In genomic region chr15:67998599-67999122, GRCh38 we compare ENCODE assay signal across 11 cellular contexts. TPM values are rescaled to one million over a fixed set of nuclear protein-coding genes. Genes with fewer than 3 reads are reported as not detected.
DNase-seq lines count a peak whose midpoint lies in the region; ATAC-seq and TF ChIP-seq lines count a peak whose summit lies in the region.
"Had no signal": no experiment of that assay in that cellular context is flagged by ENCODE, and none has a peak within 500 bp of the region (broad histone marks: within the 10 kb centered on the region; RNA-seq: fewer than 3 reads in every experiment).

No MANE protein-coding gene starts in this region.

- TF ChIP-seq CTCF in BJ (IDR thresholded peaks at IDR 0.05; ENCODE audit: insufficient read depth, low read depth, low read length) (no peak), LNCaP clone FGC (IDR thresholded peaks at IDR 0.05; ENCODE audit: control insufficient read depth, extremely low read depth, insufficient read depth) (no peak), astrocyte of the spinal cord (IDR thresholded peaks at IDR 0.05; ENCODE audit: low read depth, low read length) (no peak), mucosa of descending colon (IDR thresholded peaks at IDR 0.05) (no peak)

- H3K4me3 ChIP-seq in BJ (ENCODE audit: low read depth, low read length) = no peak overlapping the region
- no peak overlapping the region for H3K4me3 ChIP-seq in LNCaP clone FGC (ENCODE audit: low read depth, low read length)
- no peak overlapping the region for H3K4me3 ChIP-seq in astrocyte of the spinal cord (ENCODE audit: low read depth, low read length)
- H3K4me3 ChIP-seq in mucosa of descending colon = no peak overlapping the region
- H3K4me3 ChIP-seq: dorsolateral prefrontal cortex, HAP-1 had no signal

- no peaks in the 10 kb centered on the region for H3K36me3 ChIP-seq in BJ (ENCODE audit: control insufficient read depth, insufficient read depth, low read length)
- H3K36me3 ChIP-seq in mucosa of descending colon (ENCODE audit: low read depth) = no peaks in the 10 kb centered on the region
- H3K36me3 ChIP-seq: HAP-1 had no signal

- POLR2A ChIA-PET in BJ (lab: Charles Lee) = interaction anchor here (1.0 kb wide), 1 partner anchor 71 kb away, joined by 3 read pairs; no protein-coding TSS in a partner anchor

- DNase-seq in BJ (ENCODE audit: low read depth) (peak; percentile 62), LNCaP clone FGC (ENCODE audit: low read depth) (peak; percentile 63), astrocyte of the spinal cord (ENCODE audit: low read depth, low spot score) (peak; percentile 14), mucosa of descending colon (peak; percentile 72 to 84 (median 84)), hepatic stellate cell (ENCODE audit: low spot score) (no peak)
- DNase-seq in stimulated activated CD4-positive, alpha-beta T cell treated with anti-CD3 and anti-CD28 coated beads, Interleukin-2, amount 100 ng/mL, for 24 hours = no peak
- DNase-seq in stimulated activated naive B cell treated with anti-CD40 and anti-IgM and Interleukin-4, amounts not matched to agents 10 μg/mL and 1 μg/mL and 100 μg/mL, for 72 hours = no peak
- DNase-seq: NCI-H82 had no signal

- no peak overlapping the region for H3K4me3 Mint-ChIP-seq in stimulated activated naive B cell treated with anti-CD40 and anti-IgM and Interleukin-4, amounts not matched to agents 10 μg/mL and 1 μg/mL and 100 μg/mL, for 72 hours

- intact Hi-C loops in mucosa of descending colon (cut with DNase I, micrococcal nuclease) = no loop called here

- H3K4me1 Mint-ChIP-seq in stimulated activated naive B cell treated with anti-CD40 and anti-IgM and Interleukin-4, amounts not matched to agents 10 μg/mL and 1 μg/mL and 100 μg/mL, for 72 hours = no peaks in the 10 kb centered on the region

- CTCF ChIA-PET in BJ (lab: Yijun Ruan, JAX) = interaction anchor here (0.7 to 1.0 kb wide), 2 partner anchors 28 to 156 kb away, joined by 3 read pairs; no protein-coding TSS in a partner anchor

- ATAC-seq in mucosa of descending colon (peak; percentile 92), GM21737 (IDR thresholded peaks at IDR 0.05; ENCODE audit: unreplicated experiment) (no peak)
- no peak for ATAC-seq in stimulated activated naive B cell treated with anti-CD40 and anti-IgM and Interleukin-4, amounts not matched to agents 10 μg/mL and 1 μg/mL and 100 μg/mL, for 72 hours (replicated peaks)

- no peaks in the 10 kb centered on the region for H3K36me3 Mint-ChIP-seq in stimulated activated naive B cell treated with anti-CD40 and anti-IgM and Interleukin-4, amounts not matched to agents 10 μg/mL and 1 μg/mL and 100 μg/mL, for 72 hours

- no peaks in the 10 kb centered on the region for H3K27me3 Mint-ChIP-seq in stimulated activated naive B cell treated with anti-CD40 and anti-IgM and Interleukin-4, amounts not matched to agents 10 μg/mL and 1 μg/mL and 100 μg/mL, for 72 hours

- no peaks in the 10 kb centered on the region for H3K9me3 Mint-ChIP-seq in stimulated activated naive B cell treated with anti-CD40 and anti-IgM and Interleukin-4, amounts not matched to agents 10 μg/mL and 1 μg/mL and 100 μg/mL, for 72 hours

- in situ Hi-C loops in astrocyte of the spinal cord (cut with HindIII; ENCODE audit: low sequenced_read_pairs) = no loop called here

- no peaks in the 10 kb centered on the region for H3K27me3 ChIP-seq in BJ (ENCODE audit: control insufficient read depth, insufficient read depth, low read length)
- H3K27me3 ChIP-seq: dorsolateral prefrontal cortex had no signal

- H3K4me1 ChIP-seq in mucosa of descending colon (ENCODE audit: low read depth) = peaks cover 17% of the 10 kb centered on the region
- H3K4me1 ChIP-seq: HAP-1 had no signal

- no peaks in the 10 kb centered on the region for H3K9me3 ChIP-seq in mucosa of descending colon
- H3K9me3 ChIP-seq: HAP-1 had no signal

- H3K27ac Mint-ChIP-seq in stimulated activated naive B cell treated with anti-CD40 and anti-IgM and Interleukin-4, amounts not matched to agents 10 μg/mL and 1 μg/mL and 100 μg/mL, for 72 hours = no peak overlapping the region

RNA-seq across cellular contexts. Expression of gene PIAS1, which starts 55.5 kb away (rescaled TPM):
- 37.4 and 42.3 TPM in 2 replicates for polyA plus RNA-seq in BJ (2011; rRNA removed)
- 51.2 and 60.8 TPM in 2 replicates for polyA minus RNA-seq in BJ (2011; rRNA and poly(A)+ RNA removed)
- 10 to 100 TPM; 35.4 to 59.3 (median 37.7) TPM for total RNA-seq in mucosa of descending colon

Comparison
In these comparisons a context has a peak if more than half of its experiments do, and no peak if none do; other contexts are left out.
1. DNase-seq: peak in BJ (single experiment), LNCaP clone FGC (single experiment), astrocyte of the spinal cord (single experiment) and mucosa of descending colon (3 of 3); none in stimulated activated CD4-positive, alpha-beta T cell treated with anti-CD3 and anti-CD28 coated beads, Interleukin-2, amount 100 ng/mL, for 24 hours (0 of 2), hepatic stellate cell (single experiment) and stimulated activated naive B cell treated with anti-CD40 and anti-IgM and Interleukin-4, amounts not matched to agents 10 μg/mL and 1 μg/mL and 100 μg/mL, for 72 hours (single experiment).